2 cellular contexts compared by ENCODE assay signal in genomic region chr16:86682219-86682904, GRCh38.
TF ChIP-seq lines count a peak whose summit lies in the region.

No MANE protein-coding gene starts in this region.

TF ChIP-seq in HepG2, 621 proteins besides CTCF, POLR2A, EP300 and RAD21 (continued from another document):
- TF ChIP-seq ZNF326 (CRISPR knock-in tag; IDR thresholded peaks at IDR 0.05; ENCODE audit: borderline replicate concordance), result no peak
- no peak for TF ChIP-seq ZNF713 (CRISPR knock-in tag; IDR thresholded peaks at IDR 0.05)
- peak; percentile 54; the same call in 1 of the 2 replicates for TF ChIP-seq CREB1 (IDR thresholded peaks at IDR 0.05)
- TF ChIP-seq CREB1 (CRISPR knock-in tag; IDR thresholded peaks at IDR 0.05), result no peak
- no peak for TF ChIP-seq SKIL (CRISPR knock-in tag; IDR thresholded peaks at IDR 0.05; ENCODE audit: borderline replicate concordance)

TF ChIP-seq in H1, 55 proteins besides CTCF, POLR2A, EP300 and RAD21 (continued from another document):
- no peak for TF ChIP-seq SP4 (IDR thresholded peaks at IDR 0.05; ENCODE audit: low read length)
- no peak for TF ChIP-seq SIX5 (IDR thresholded peaks at IDR 0.05; ENCODE audit: low read depth, low read length)
- no peak for TF ChIP-seq MAFK (IDR thresholded peaks at IDR 0.05; ENCODE audit: low read depth, low read length)
- TF ChIP-seq, protein P1, sequence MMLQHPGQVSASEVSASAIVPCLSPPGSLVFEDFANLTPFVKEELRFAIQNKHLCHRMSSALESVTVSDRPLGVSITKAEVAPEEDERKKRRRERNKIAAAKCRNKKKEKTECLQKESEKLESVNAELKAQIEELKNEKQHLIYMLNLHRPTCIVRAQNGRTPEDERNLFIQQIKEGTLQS (IDR thresholded peaks at IDR 0.05; ENCODE audit: insufficient read depth, low read depth, low read length), result no peak
- no peak for TF ChIP-seq RXRA (IDR thresholded peaks at IDR 0.05; ENCODE audit: insufficient read depth, low read depth, low read length)
- TF ChIP-seq JUND (IDR thresholded peaks at IDR 0.05; ENCODE audit: low read length), result no peak
- no peak for TF ChIP-seq BCL11A (IDR thresholded peaks at IDR 0.05; ENCODE audit: low read depth in 2 of 2, low read length in 2 of 2)
- no peak for TF ChIP-seq SIN3A (conservative IDR thresholded peaks at IDR 0.05 in 1 of 2, IDR thresholded peaks at IDR 0.05 in 1 of 2; ENCODE audit: low read depth in 1 of 2, low read length in 2 of 2)
- no peak for TF ChIP-seq ZNF274 (IDR thresholded peaks at IDR 0.05; ENCODE audit: borderline replicate concordance, extremely low read depth, low read length)
- TF ChIP-seq FOSL1 (IDR thresholded peaks at IDR 0.05; ENCODE audit: insufficient read depth, low read depth, low read length), result no peak
- no peak for TF ChIP-seq HDAC6 (IDR thresholded peaks at IDR 0.05; ENCODE audit: low read depth, low read length)
- no peak for TF ChIP-seq CHD1 (IDR thresholded peaks at IDR 0.05; ENCODE audit: low read depth, low read length)
- no peak for TF ChIP-seq NRF1 (IDR thresholded peaks at IDR 0.05; ENCODE audit: low read depth, low read length)
- TF ChIP-seq E2F6 (IDR thresholded peaks at IDR 0.05), result no peak
- no peak for TF ChIP-seq GABPA (IDR thresholded peaks at IDR 0.05; ENCODE audit: borderline replicate concordance, insufficient read depth, low read length)
- no peak for TF ChIP-seq CBX8 (IDR thresholded peaks at IDR 0.05; ENCODE audit: borderline replicate concordance, low read depth, low read length)
